Comparison of ENCODE assay signal across 16 cellular contexts in genomic region chr17:75318211-75318610, GRCh38. TPM values are rescaled to one million over a fixed set of nuclear protein-coding genes. Genes with fewer than 3 reads are reported as not detected.
DNase-seq lines count a peak whose midpoint lies in the region; ATAC-seq and TF ChIP-seq lines count a peak whose summit lies in the region.
"Had no signal": no experiment of that assay in that cellular context is flagged by ENCODE, and none has a peak within 500 bp of the region (broad histone marks: within the 10 kb centered on the region; RNA-seq: fewer than 3 reads in every experiment).

No MANE protein-coding gene starts in this region.

- H3K9me2 ChIP-seq in hepatocyte (replicated peaks; ENCODE audit: insufficient read depth): no peaks in the 10 kb centered on the region

- H2AFZ ChIP-seq in hepatocyte: no peak overlapping the region

- no peaks in the 10 kb centered on the region for H4K20me1 ChIP-seq in hepatocyte (ENCODE audit: insufficient read depth, poor library complexity, severe bottlenecking)

- no peak for ATAC-seq in stimulated activated naive CD8-positive, alpha-beta T cell treated with anti-CD3 and anti-CD28 coated beads, Interleukin-15, amount 100 ng/mL, for 72 hours
- no peak for ATAC-seq in activated CD8-positive, alpha-beta T cell treated with anti-CD3 and anti-CD28 coated beads for 36 hours
- no peak for ATAC-seq in left lung
- ATAC-seq in HG03135 (IDR thresholded peaks at IDR 0.05; ENCODE audit: unreplicated experiment): no peak
- ATAC-seq: gastrocnemius medialis had no signal

- TF ChIP-seq CTCF in activated CD8-positive, alpha-beta T cell treated with anti-CD3 and anti-CD28 coated beads for 36 hours (IDR thresholded peaks at IDR 0.05): no peak
- TF ChIP-seq CTCF in left lung (IDR thresholded peaks at IDR 0.05) (no peak), hepatocyte (IDR thresholded peaks at IDR 0.05; ENCODE audit: poor library complexity) (no peak), ascending aorta (IDR thresholded peaks at IDR 0.05) (no peak)

- no peak overlapping the region for H3K4me3 Mint-ChIP-seq in stimulated activated naive CD8-positive, alpha-beta T cell treated with anti-CD3 and anti-CD28 coated beads, Interleukin-15, Interleukin-2, amounts not matched to agents 100 ng/mL and 50 ng/mL, for 24 hours
- H3K4me3 Mint-ChIP-seq in stimulated activated naive CD8-positive, alpha-beta T cell treated with anti-CD3 and anti-CD28 coated beads, Interleukin-15, amount 100 ng/mL, for 72 hours: no peak overlapping the region
- no peak overlapping the region for H3K4me3 Mint-ChIP-seq in activated CD8-positive, alpha-beta T cell treated with anti-CD3 and anti-CD28 coated beads for 36 hours
- H3K4me3 Mint-ChIP-seq: neural crest cell had no signal

- peaks cover 42% of the 10 kb centered on the region for H3K4me1 Mint-ChIP-seq in stimulated activated naive CD8-positive, alpha-beta T cell treated with anti-CD3 and anti-CD28 coated beads, Interleukin-15, Interleukin-2, amounts not matched to agents 100 ng/mL and 50 ng/mL, for 24 hours (ENCODE audit: low read depth)
- peaks cover 53% of the 10 kb centered on the region for H3K4me1 Mint-ChIP-seq in stimulated activated naive CD8-positive, alpha-beta T cell treated with anti-CD3 and anti-CD28 coated beads, Interleukin-15, amount 100 ng/mL, for 72 hours
- H3K4me1 Mint-ChIP-seq in activated CD8-positive, alpha-beta T cell treated with anti-CD3 and anti-CD28 coated beads for 36 hours (ENCODE audit: low read depth): peaks cover 25% of the 10 kb centered on the region
- H3K4me1 Mint-ChIP-seq: neural crest cell had no signal

- H3K4me1 ChIP-seq in left lung (peaks cover 0 to 66% of the 10 kb centered on the region in 2 donors), hepatocyte (ENCODE audit: insufficient read depth) (no peaks in the 10 kb centered on the region), ascending aorta (peaks cover 0 to under 1% of the 10 kb centered on the region in 2 donors)

- no peaks in the 10 kb centered on the region for H3K9me3 Mint-ChIP-seq in stimulated activated naive CD8-positive, alpha-beta T cell treated with anti-CD3 and anti-CD28 coated beads, Interleukin-15, Interleukin-2, amounts not matched to agents 100 ng/mL and 50 ng/mL, for 24 hours
- no peaks in the 10 kb centered on the region for H3K9me3 Mint-ChIP-seq in stimulated activated naive CD8-positive, alpha-beta T cell treated with anti-CD3 and anti-CD28 coated beads, Interleukin-15, amount 100 ng/mL, for 72 hours
- no peaks in the 10 kb centered on the region for H3K9me3 Mint-ChIP-seq in activated CD8-positive, alpha-beta T cell treated with anti-CD3 and anti-CD28 coated beads for 36 hours
- H3K9me3 Mint-ChIP-seq: neural crest cell had no signal

- CTCF ChIA-PET in activated CD8-positive, alpha-beta T cell treated with anti-CD3 and anti-CD28 coated beads for 36 hours (lab: Charles Lee): interaction anchor here (3.2 kb wide), 1 partner anchor 94 kb away, joined by 17 read pairs; no protein-coding TSS in a partner anchor

- H3K4me3 ChIP-seq in left lung: no peak overlapping the region
- no peak overlapping the region for H3K4me3 ChIP-seq in hepatocyte
- H3K4me3 ChIP-seq in ascending aorta: no peak overlapping the region
- H3K4me3 ChIP-seq: gastrocnemius medialis, suprapubic skin had no signal

- H3K79me2 ChIP-seq in hepatocyte: peaks cover 4% of the 10 kb centered on the region

- H3K36me3 ChIP-seq in left lung: peaks cover 0 to 61% of the 10 kb centered on the region in 2 donors
- H3K36me3 ChIP-seq in hepatocyte (replicated peaks; ENCODE audit: insufficient read depth, low read depth): no peaks in the 10 kb centered on the region
- peaks cover 32 to 33% of the 10 kb centered on the region in 2 donors for H3K36me3 ChIP-seq in ascending aorta

- peaks cover 42% of the 10 kb centered on the region for H3K36me3 Mint-ChIP-seq in stimulated activated naive CD8-positive, alpha-beta T cell treated with anti-CD3 and anti-CD28 coated beads, Interleukin-15, Interleukin-2, amounts not matched to agents 100 ng/mL and 50 ng/mL, for 24 hours (ENCODE audit: low read depth)
- peaks cover 26% of the 10 kb centered on the region for H3K36me3 Mint-ChIP-seq in activated CD8-positive, alpha-beta T cell treated with anti-CD3 and anti-CD28 coated beads for 36 hours (ENCODE audit: low read depth)

- H3K9me3 ChIP-seq in left lung: no peaks in the 10 kb centered on the region
- H3K9me3 ChIP-seq in hepatocyte (ENCODE audit: low read depth): no peaks in the 10 kb centered on the region
- no peaks in the 10 kb centered on the region for H3K9me3 ChIP-seq in ascending aorta
- H3K9me3 ChIP-seq: gastrocnemius medialis, suprapubic skin had no signal

- intact Hi-C loops in activated CD8-positive, alpha-beta T cell treated with anti-CD3 and anti-CD28 coated beads for 36 hours (cut with micrococcal nuclease): no loop called here
- intact Hi-C loops in left lung (cut with DNase I) (no loop called here), ascending aorta (cut with DNase I) (no loop called here)

- H3K27ac ChIP-seq in left lung (peak overlapping the region; percentile 13 to 87), hepatocyte (no peak overlapping the region), ascending aorta (no peak overlapping the region)
- H3K27ac ChIP-seq: gastrocnemius medialis, suprapubic skin had no signal

- POLR2A ChIA-PET in activated CD8-positive, alpha-beta T cell treated with anti-CD3 and anti-CD28 coated beads for 36 hours (lab: Charles Lee): interaction anchor here (1.0 to 1.2 kb wide), 2 partner anchors 28 to 88 kb away, joined by 3 read pairs; partner anchors contain the start of gene GRB2

- H3K27me3 ChIP-seq in left lung (no peaks in the 10 kb centered on the region), hepatocyte (no peaks in the 10 kb centered on the region), ascending aorta (no peaks in the 10 kb centered on the region)
- H3K27me3 ChIP-seq: gastrocnemius medialis, suprapubic skin had no signal

- DNase-seq in stimulated activated naive CD8-positive, alpha-beta T cell treated with anti-CD3 and anti-CD28 coated beads, Interleukin-15, amount 100 ng/mL, for 72 hours: no peak
- DNase-seq in activated CD8-positive, alpha-beta T cell treated with anti-CD3 and anti-CD28 coated beads for 36 hours: no peak
- DNase-seq in left lung (peak in 1 of 2 donors; percentile 57), DMS53 treated with DMSO at 0.1 percent for 48 hours (lab: John Stamatoyannopoulos, UW; ENCODE audit: unreplicated experiment) (no peak), hepatocyte (ENCODE audit: low spot score) (no peak), ascending aorta (ENCODE audit: low spot score in 2 of 2) (no peak)
- DNase-seq: cerebellar nuclear complex, gastrocnemius medialis, GOT3, NCI-H1930, NCI-H446 treated with DMSO at 0.1 percent for 48 hours, T-helper 9 cell had no signal

- H3K27me3 Mint-ChIP-seq in stimulated activated naive CD8-positive, alpha-beta T cell treated with anti-CD3 and anti-CD28 coated beads, Interleukin-15, Interleukin-2, amounts not matched to agents 100 ng/mL and 50 ng/mL, for 24 hours: no peaks in the 10 kb centered on the region
- H3K27me3 Mint-ChIP-seq in stimulated activated naive CD8-positive, alpha-beta T cell treated with anti-CD3 and anti-CD28 coated beads, Interleukin-15, amount 100 ng/mL, for 72 hours: no peaks in the 10 kb centered on the region
- no peaks in the 10 kb centered on the region for H3K27me3 Mint-ChIP-seq in activated CD8-positive, alpha-beta T cell treated with anti-CD3 and anti-CD28 coated beads for 36 hours

- 90% methylated on average over 10 of the region's 10 CpGs for WGBS in hepatocyte (ENCODE audit: low lambda C conversion rate, missing lambda C conversion rate)

- H3K27ac Mint-ChIP-seq in stimulated activated naive CD8-positive, alpha-beta T cell treated with anti-CD3 and anti-CD28 coated beads, Interleukin-15, Interleukin-2, amounts not matched to agents 100 ng/mL and 50 ng/mL, for 24 hours: peak overlapping the region; percentile 29
- H3K27ac Mint-ChIP-seq in stimulated activated naive CD8-positive, alpha-beta T cell treated with anti-CD3 and anti-CD28 coated beads, Interleukin-15, amount 100 ng/mL, for 72 hours: peak overlapping the region in 1 of 2 donors; percentile 78
- H3K27ac Mint-ChIP-seq in activated CD8-positive, alpha-beta T cell treated with anti-CD3 and anti-CD28 coated beads for 36 hours: peak overlapping the region; percentile 44

- H3K4me2 ChIP-seq in hepatocyte: no peak overlapping the region

RNA-seq across cellular contexts. Expression of gene SLC25A19, which starts 29.0 kb away (rescaled TPM):
- 10 to 100 TPM; 55.1 to 55.2 TPM for total RNA-seq in activated CD8-positive, alpha-beta T cell treated with anti-CD3 and anti-CD28 coated beads for 36 hours
- 10 to 100 TPM; 17.7 to 29.7 TPM for total RNA-seq in left lung
- 4.6 and 10.8 TPM in 2 replicates for total RNA-seq in hepatocyte
- 7.6 and 8.4 TPM in 2 replicates for polyA plus RNA-seq in hepatocyte
- total RNA-seq in ascending aorta: 1.3 TPM

RNA-seq across cellular contexts. Expression of gene MIF4GD, which starts 47.2 kb away (rescaled TPM):
- total RNA-seq in activated CD8-positive, alpha-beta T cell treated with anti-CD3 and anti-CD28 coated beads for 36 hours: 10 to 100 TPM; 42.4 to 43.8 TPM
- total RNA-seq in left lung: 10 to 100 TPM; 22.6 to 25.4 TPM
- 11.0 and 12.4 TPM in 2 replicates for total RNA-seq in hepatocyte
- polyA plus RNA-seq in hepatocyte: 23.6 and 31.4 TPM in 2 replicates
- total RNA-seq in ascending aorta: 32.4 TPM

RNA-seq across cellular contexts. Expression of gene MRPS7, which starts 56.5 kb away (rescaled TPM):
- 10 to 100 TPM; 76.3 to 80.0 TPM for total RNA-seq in activated CD8-positive, alpha-beta T cell treated with anti-CD3 and anti-CD28 coated beads for 36 hours
- total RNA-seq in left lung: 10 to 100 TPM; 41.0 to 41.6 TPM
- 43.4 and 47.5 TPM in 2 replicates for total RNA-seq in hepatocyte
- polyA plus RNA-seq in hepatocyte: 94.9 and 102 TPM in 2 replicates
- 24.1 TPM for total RNA-seq in ascending aorta

RNA-seq across cellular contexts. Expression of gene GGA3, which starts 56.8 kb away (rescaled TPM):
- total RNA-seq in activated CD8-positive, alpha-beta T cell treated with anti-CD3 and anti-CD28 coated beads for 36 hours: 10 to 100 TPM; 65.5 to 65.8 TPM
- total RNA-seq in left lung (10 to 100 TPM; 46.2 to 54.7 TPM), hepatocyte (17.7 and 24.4 TPM in 2 replicates), ascending aorta (84.6 TPM)
- 20.2 and 26.0 TPM in 2 replicates for polyA plus RNA-seq in hepatocyte

Comparison
In these comparisons a context has a peak if more than half of its experiments do, and no peak if none do; other contexts are left out.
1. H3K27ac ChIP-seq: peak in left lung (2 of 2); none in hepatocyte (single experiment) and ascending aorta (0 of 2).